1 cellular context compared by ENCODE assay signal in the genomic region with DNA sequence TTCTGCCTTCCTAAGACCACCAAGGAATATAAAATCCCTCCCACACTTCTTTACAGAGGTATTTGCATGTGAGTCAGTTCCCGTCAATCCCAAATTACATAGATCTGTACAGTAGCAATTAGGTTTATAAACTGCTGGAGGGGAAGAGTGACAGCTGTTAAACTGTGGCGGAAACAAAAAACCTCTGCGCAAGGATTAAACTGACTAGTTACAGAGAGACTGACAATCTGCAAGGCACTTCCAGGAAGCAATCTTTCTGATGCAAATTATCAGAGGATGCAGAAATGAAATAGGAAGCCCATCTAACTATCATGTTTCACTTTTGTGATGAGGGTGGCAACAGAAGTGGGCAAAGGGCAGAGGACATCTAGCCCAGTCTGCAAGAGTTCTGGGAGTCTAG.
TF ChIP-seq lines count a peak whose summit lies in the region.

No MANE protein-coding gene starts in this region.

TF ChIP-seq in neural cell, 6 proteins besides CTCF, POLR2A, EP300 and RAD21:
- TF ChIP-seq POLR2AphosphoS5 (IDR thresholded peaks at IDR 0.05) (peak; percentile 58), EZH2 (IDR thresholded peaks at IDR 0.05; ENCODE audit: borderline replicate concordance, insufficient read depth, low read length, poor library complexity, severe bottlenecking) (no peak), TAF1 (IDR thresholded peaks at IDR 0.05; ENCODE audit: low read depth) (no peak), SMC3 (conservative IDR thresholded peaks at IDR 0.05; ENCODE audit: poor library complexity) (no peak), MXI1 (conservative IDR thresholded peaks at IDR 0.05; ENCODE audit: poor library complexity, severe bottlenecking) (no peak)
- TF ChIP-seq, protein P1, sequence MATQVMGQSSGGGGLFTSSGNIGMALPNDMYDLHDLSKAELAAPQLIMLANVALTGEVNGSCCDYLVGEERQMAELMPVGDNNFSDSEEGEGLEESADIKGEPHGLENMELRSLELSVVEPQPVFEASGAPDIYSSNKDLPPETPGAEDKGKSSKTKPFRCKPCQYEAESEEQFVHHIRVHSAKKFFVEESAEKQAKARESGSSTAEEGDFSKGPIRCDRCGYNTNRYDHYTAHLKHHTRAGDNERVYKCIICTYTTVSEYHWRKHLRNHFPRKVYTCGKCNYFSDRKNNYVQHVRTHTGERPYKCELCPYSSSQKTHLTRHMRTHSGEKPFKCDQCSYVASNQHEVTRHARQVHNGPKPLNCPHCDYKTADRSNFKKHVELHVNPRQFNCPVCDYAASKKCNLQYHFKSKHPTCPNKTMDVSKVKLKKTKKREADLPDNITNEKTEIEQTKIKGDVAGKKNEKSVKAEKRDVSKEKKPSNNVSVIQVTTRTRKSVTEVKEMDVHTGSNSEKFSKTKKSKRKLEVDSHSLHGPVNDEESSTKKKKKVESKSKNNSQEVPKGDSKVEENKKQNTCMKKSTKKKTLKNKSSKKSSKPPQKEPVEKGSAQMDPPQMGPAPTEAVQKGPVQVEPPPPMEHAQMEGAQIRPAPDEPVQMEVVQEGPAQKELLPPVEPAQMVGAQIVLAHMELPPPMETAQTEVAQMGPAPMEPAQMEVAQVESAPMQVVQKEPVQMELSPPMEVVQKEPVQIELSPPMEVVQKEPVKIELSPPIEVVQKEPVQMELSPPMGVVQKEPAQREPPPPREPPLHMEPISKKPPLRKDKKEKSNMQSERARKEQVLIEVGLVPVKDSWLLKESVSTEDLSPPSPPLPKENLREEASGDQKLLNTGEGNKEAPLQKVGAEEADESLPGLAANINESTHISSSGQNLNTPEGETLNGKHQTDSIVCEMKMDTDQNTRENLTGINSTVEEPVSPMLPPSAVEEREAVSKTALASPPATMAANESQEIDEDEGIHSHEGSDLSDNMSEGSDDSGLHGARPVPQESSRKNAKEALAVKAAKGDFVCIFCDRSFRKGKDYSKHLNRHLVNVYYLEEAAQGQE (IDR thresholded peaks at IDR 0.05; ENCODE audit: borderline replicate concordance): no peak
